Comparison of ENCODE assay signal across 16 cellular contexts in the genomic region with DNA sequence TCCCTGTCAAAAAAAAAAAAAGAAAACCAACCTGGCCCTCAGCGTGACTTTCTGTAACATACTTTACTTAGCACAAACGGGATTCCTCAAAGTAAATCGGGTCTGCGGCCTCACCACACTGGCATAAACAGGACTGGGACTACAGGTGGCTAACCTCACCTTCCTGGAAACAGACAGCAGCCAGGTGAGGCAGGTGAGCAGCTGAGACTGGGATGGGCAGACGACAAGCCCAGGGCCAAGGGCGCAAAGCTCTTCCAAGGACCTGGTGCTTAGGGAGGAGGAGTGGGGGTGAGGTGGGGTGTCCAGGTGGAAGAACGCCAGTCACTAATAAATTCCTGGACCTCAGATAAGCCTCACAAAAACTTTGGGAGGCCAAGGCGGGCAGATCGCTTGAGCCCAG.
"Had no signal": no experiment of that assay in that cellular context is flagged by ENCODE, and none has a peak within 500 bp of the region (broad histone marks: within the 10 kb centered on the region; RNA-seq: fewer than 3 reads in every experiment).

No MANE protein-coding gene starts in this region.

- H3K27me3 Mint-ChIP-seq: stimulated activated naive B cell treated with anti-CD40 and anti-IgM and Interleukin-4, amounts not matched to agents 10 μg/mL and 1 μg/mL and 100 μg/mL, for 72 hours; stimulated activated naive CD8-positive, alpha-beta T cell treated with anti-CD3 and anti-CD28 coated beads, Interleukin-15, amount 100 ng/mL, for 72 hours had no signal

- ATAC-seq: heart left ventricle; left lobe of liver; sciatic nerve; stimulated activated naive B cell treated with anti-CD40 and anti-IgM and Interleukin-4, amounts not matched to agents 10 μg/mL and 1 μg/mL and 100 μg/mL, for 72 hours; stimulated activated naive CD8-positive, alpha-beta T cell treated with anti-CD3 and anti-CD28 coated beads, Interleukin-15, amount 100 ng/mL, for 72 hours had no signal

- H3K27ac Mint-ChIP-seq: nephron had no signal

- DNase-seq: cortex of kidney; dorsolateral prefrontal cortex; effector CD8-positive, alpha-beta T cell; foreskin melanocyte; heart left ventricle; hippocampal formation; kidney glomerular epithelial cell; mammary epithelial cell; stimulated activated CD4-positive, alpha-beta T cell treated with anti-CD3 and anti-CD28 coated beads, Interleukin-2, amount 100 ng/mL, for 24 hours; stimulated activated CD4-positive, alpha-beta T cell treated with anti-CD3 and anti-CD28 coated beads, Interleukin-4, amount 100 ng/mL, for 4 hours; stimulated activated naive B cell treated with anti-CD40 and anti-IgM and Interleukin-4, amounts not matched to agents 10 μg/mL and 1 μg/mL and 100 μg/mL, for 72 hours; stimulated activated naive CD8-positive, alpha-beta T cell treated with anti-CD3 and anti-CD28 coated beads, Interleukin-15, amount 100 ng/mL, for 72 hours; testis had no signal

- H3K4me3 Mint-ChIP-seq: nephron; stimulated activated naive B cell treated with anti-CD40 and anti-IgM and Interleukin-4, amounts not matched to agents 10 μg/mL and 1 μg/mL and 100 μg/mL, for 72 hours; stimulated activated naive CD8-positive, alpha-beta T cell treated with anti-CD3 and anti-CD28 coated beads, Interleukin-15, amount 100 ng/mL, for 72 hours had no signal

- H3K9me3 Mint-ChIP-seq: nephron; stimulated activated naive B cell treated with anti-CD40 and anti-IgM and Interleukin-4, amounts not matched to agents 10 μg/mL and 1 μg/mL and 100 μg/mL, for 72 hours; stimulated activated naive CD8-positive, alpha-beta T cell treated with anti-CD3 and anti-CD28 coated beads, Interleukin-15, amount 100 ng/mL, for 72 hours had no signal
